In the genomic region with DNA sequence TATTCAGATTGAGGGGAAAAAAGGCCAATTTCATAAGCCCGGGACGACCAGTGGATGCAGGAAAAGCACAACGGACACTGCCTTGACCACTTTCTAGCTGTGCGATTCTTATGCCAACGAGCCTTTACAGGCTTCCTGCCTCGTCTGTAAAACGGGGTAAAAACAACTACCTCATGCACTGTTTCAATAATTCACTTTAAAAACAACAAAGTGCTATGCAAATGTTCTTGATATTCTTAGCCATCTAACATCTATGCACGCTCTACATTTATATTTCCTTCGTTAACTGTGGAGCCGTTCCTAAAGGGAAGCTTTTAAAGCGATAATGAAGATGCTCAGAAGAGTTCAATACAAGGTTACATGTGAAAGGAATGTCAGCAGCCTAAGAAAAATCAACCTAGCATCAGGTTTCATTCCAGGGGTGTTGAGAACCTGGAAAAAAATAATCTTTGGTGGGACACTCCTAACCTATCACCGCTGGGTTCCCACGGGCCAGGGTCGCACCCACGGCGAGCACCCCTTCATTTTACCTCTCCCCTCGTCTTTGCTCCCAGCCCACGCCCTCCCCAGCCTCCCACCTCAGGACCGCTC, we compare ENCODE assay signal across 8 cellular contexts. TPM values are rescaled to one million over a fixed set of nuclear protein-coding genes. Genes with fewer than 3 reads are reported as not detected.
DNase-seq lines count a peak whose midpoint lies in the region; ATAC-seq and TF ChIP-seq lines count a peak whose summit lies in the region.

No MANE protein-coding gene starts in this region.

- no peak for TF ChIP-seq POLR2A in spleen (IDR thresholded peaks at IDR 0.05)

- H3K27me3 Mint-ChIP-seq in activated T-helper 17 cell treated with anti-CD3 and anti-CD28 coated beads, Interleukin-2, amount 50 U/mL, for 72 hours: no peaks in the 10 kb centered on the region

- H3K27ac ChIP-seq in iPS-18a (ENCODE audit: low read length) (peak overlapping the region; percentile 6), spleen (peak overlapping the region; percentile 95 to 100 (median 98))

- intact Hi-C loops in spleen (cut with DNase I; ENCODE audit: low total_unique reads): no loop called here

- H3K27me3 ChIP-seq in iPS-18a (ENCODE audit: control insufficient read depth, insufficient read depth, low read length): peaks cover 5% of the 10 kb centered on the region
- no peaks in the 10 kb centered on the region for H3K27me3 ChIP-seq in spleen (replicated peaks in 1 of 7)

- no peaks in the 10 kb centered on the region for H3K36me3 Mint-ChIP-seq in activated T-helper 17 cell treated with anti-CD3 and anti-CD28 coated beads, Interleukin-2, amount 50 U/mL, for 72 hours (ENCODE audit: low read depth)

- DNase-seq in GM12864 (ENCODE audit: low read depth): no peak
- DNase-seq in spleen: no peak
- no peak for DNase-seq in foreskin melanocyte
- no peak for DNase-seq in DMS153 treated with DMSO at 0.1 percent for 48 hours (lab: John Stamatoyannopoulos, UW; ENCODE audit: unreplicated experiment)

- ATAC-seq in HG03378 (IDR thresholded peaks at IDR 0.05; ENCODE audit: unreplicated experiment) (peak; percentile 4), GM19397 (IDR thresholded peaks at IDR 0.05; ENCODE audit: unreplicated experiment) (no peak)
- ATAC-seq in activated T-helper 17 cell treated with anti-CD3 and anti-CD28 coated beads, Interleukin-2, amount 50 U/mL, for 72 hours (replicated peaks): no peak

- H3K4me1 Mint-ChIP-seq in activated T-helper 17 cell treated with anti-CD3 and anti-CD28 coated beads, Interleukin-2, amount 50 U/mL, for 72 hours: peaks cover 28% of the 10 kb centered on the region

- no peaks in the 10 kb centered on the region for H3K9me3 ChIP-seq in iPS-18a (ENCODE audit: control insufficient read depth, low read depth, low read length)
- H3K9me3 ChIP-seq in spleen: no peaks in the 10 kb centered on the region

- TF ChIP-seq CTCF in GM12864 (IDR thresholded peaks at IDR 0.05; ENCODE audit: low read depth, low read length, missing control alignments) (peak; percentile 12), spleen (IDR thresholded peaks at IDR 0.05 in 8 of 11, conservative IDR thresholded peaks at IDR 0.05 in 3 of 11) (peak in 4 of 11 experiments; percentile 21 to 61 (median 36))

- H3K4me3 Mint-ChIP-seq in activated T-helper 17 cell treated with anti-CD3 and anti-CD28 coated beads, Interleukin-2, amount 50 U/mL, for 72 hours: peak overlapping the region; percentile 92

- peak overlapping the region; percentile 75 for H3K9ac ChIP-seq in iPS-18a (ENCODE audit: low read length)

- WGBS in spleen, 5 donors: 0 to 1% (median 1%) methylated on average over 19 of the region's 19 CpGs

- no peaks in the 10 kb centered on the region for H3K36me3 ChIP-seq in iPS-18a (ENCODE audit: control insufficient read depth, low read depth, low read length)
- H3K36me3 ChIP-seq in spleen: no peaks in the 10 kb centered on the region

- H3K4me1 ChIP-seq in iPS-18a (ENCODE audit: control insufficient read depth, low read depth, low read length) (peaks cover 15% of the 10 kb centered on the region), spleen (peaks cover 9 to 58% (median 27%) of the 10 kb centered on the region in 6 donors)

- no peaks in the 10 kb centered on the region for H3K9me3 Mint-ChIP-seq in activated T-helper 17 cell treated with anti-CD3 and anti-CD28 coated beads, Interleukin-2, amount 50 U/mL, for 72 hours

- peak overlapping the region; percentile 93 for H3K4me3 ChIP-seq in GM12864 (ENCODE audit: low read depth, low read length)
- peak overlapping the region; percentile 86 for H3K4me3 ChIP-seq in iPS-18a (ENCODE audit: low read length)
- peak overlapping the region; percentile 62 to 84 (median 77) for H3K4me3 ChIP-seq in spleen

- peak overlapping the region; percentile 85 for H3K27ac Mint-ChIP-seq in activated T-helper 17 cell treated with anti-CD3 and anti-CD28 coated beads, Interleukin-2, amount 50 U/mL, for 72 hours

RNA-seq across cellular contexts. Expression of a gene that starts 1.0 kb away (rescaled TPM):
- total RNA-seq in activated T-helper 17 cell treated with anti-CD3 and anti-CD28 coated beads, Interleukin-2, amount 50 U/mL, for 72 hours: 10 to 100 TPM in 1 of 2 donors, 1 to 10 TPM in 1; 6.2 to 21.9 TPM
- total RNA-seq in spleen: 10 to 100 TPM in 5 of 7 donors, 1 to 10 TPM in 2; 9.1 to 18.5 (median 12.8) TPM
- 1 to 10 TPM; 1.1 to 2.2 (median 1.6) TPM for polyA plus RNA-seq in spleen
